Comparison of ENCODE assay signal across 14 cellular contexts in genomic region chr1:51952638-51953037, GRCh38.
"Had no signal": no experiment of that assay in that cellular context is flagged by ENCODE, and none has a peak within 500 bp of the region (broad histone marks: within the 10 kb centered on the region; RNA-seq: fewer than 3 reads in every experiment).

No MANE protein-coding gene starts in this region.

- H3K4me1 ChIP-seq: colonic mucosa, gastroesophageal sphincter, left lung, tibial nerve, vagina had no signal

- H3K27me3 ChIP-seq: cardiac muscle cell, colonic mucosa, vagina had no signal

- H3K4me3 ChIP-seq: cardiac muscle cell, colonic mucosa, gastroesophageal sphincter, left lung, tibial nerve, vagina had no signal

- DNase-seq: activated CD4-positive, alpha-beta memory T cell treated with anti-CD3 and anti-CD28 coated beads for 36 hours; activated CD8-positive, alpha-beta memory T cell treated with anti-CD3 and anti-CD28 coated beads, Interleukin-2, amount 50 U/mL, for 4 hours; activated T-cell treated with anti-CD3 and anti-CD28 coated beads, Interleukin-2, amount 50 U/mL, for 72 hours; colonic mucosa; effector CD4-positive, alpha-beta T cell; left lung; mesendoderm; stimulated activated CD4-positive, alpha-beta T cell treated with anti-CD3 and anti-CD28 coated beads, Interleukin-2, amount 100 ng/mL, for 48 hours; stimulated activated CD8-positive, alpha-beta memory T cell treated with anti-CD3 and anti-CD28 coated beads, Interleukin-4, amount 100 ng/mL, for 48 hours; T-helper 9 cell had no signal

- ATAC-seq: activated T-cell treated with anti-CD3 and anti-CD28 coated beads, Interleukin-2, amount 50 U/mL, for 72 hours; gastroesophageal sphincter; left lung had no signal

- H3K27me3 Mint-ChIP-seq: activated CD4-positive, alpha-beta memory T cell treated with anti-CD3 and anti-CD28 coated beads for 36 hours had no signal

- H3K9me3 ChIP-seq: colonic mucosa, gastroesophageal sphincter, vagina had no signal

- H3K36me3 Mint-ChIP-seq: activated CD4-positive, alpha-beta memory T cell treated with anti-CD3 and anti-CD28 coated beads for 36 hours had no signal

- H3K27ac ChIP-seq: cardiac muscle cell, colonic mucosa, gastroesophageal sphincter, left lung, tibial nerve, vagina had no signal

- H3K27ac Mint-ChIP-seq: activated CD4-positive, alpha-beta memory T cell treated with anti-CD3 and anti-CD28 coated beads for 36 hours; activated T-cell treated with anti-CD3 and anti-CD28 coated beads, Interleukin-2, amount 50 U/mL, for 72 hours had no signal

- H3K4me3 Mint-ChIP-seq: activated CD4-positive, alpha-beta memory T cell treated with anti-CD3 and anti-CD28 coated beads for 36 hours; activated T-cell treated with anti-CD3 and anti-CD28 coated beads, Interleukin-2, amount 50 U/mL, for 72 hours had no signal

- H3K9me3 Mint-ChIP-seq: activated T-cell treated with anti-CD3 and anti-CD28 coated beads, Interleukin-2, amount 50 U/mL, for 72 hours had no signal

- H3K36me3 ChIP-seq: cardiac muscle cell, colonic mucosa, gastroesophageal sphincter, left lung, tibial nerve, vagina had no signal
